In genomic region chr22:28884754-28885375, GRCh38 we compare ENCODE assay signal across 8 cellular contexts. TPM values are rescaled to one million over a fixed set of nuclear protein-coding genes. Genes with fewer than 3 reads are reported as not detected.
DNase-seq lines count a peak whose midpoint lies in the region; ATAC-seq and TF ChIP-seq lines count a peak whose summit lies in the region.

No MANE protein-coding gene starts in this region.

- peak overlapping the region; percentile 96 for H3K4me2 ChIP-seq in mesendoderm (ENCODE audit: low read length)

- H3K27me3 ChIP-seq in left ventricle myocardium inferior (ENCODE audit: low read depth) (no peaks in the 10 kb centered on the region), brain microvascular endothelial cell (replicated peaks) (no peaks in the 10 kb centered on the region), mesendoderm (ENCODE audit: insufficient read depth, low read length, poor library complexity) (no peaks in the 10 kb centered on the region), uterus (no peaks in the 10 kb centered on the region)

- TF ChIP-seq CTCF in left ventricle myocardium inferior (IDR thresholded peaks at IDR 0.05; ENCODE audit: borderline replicate concordance) (no peak), brain microvascular endothelial cell (IDR thresholded peaks at IDR 0.05; ENCODE audit: low read depth, low read length, missing control alignments) (no peak), uterus (IDR thresholded peaks at IDR 0.05) (no peak)

- TF ChIP-seq POLR2A in uterus (IDR thresholded peaks at IDR 0.05): no peak

- H3K36me3 ChIP-seq in left ventricle myocardium inferior (no peaks in the 10 kb centered on the region), brain microvascular endothelial cell (replicated peaks) (no peaks in the 10 kb centered on the region), mesendoderm (ENCODE audit: control insufficient read depth, insufficient read depth, low read length) (no peaks in the 10 kb centered on the region), uterus (no peaks in the 10 kb centered on the region)

- peaks cover 16% of the 10 kb centered on the region for H3K79me1 ChIP-seq in mesendoderm (ENCODE audit: low read length)

- peak overlapping the region; percentile 72 for H3K23ac ChIP-seq in mesendoderm (ENCODE audit: low read length)

- peaks cover 38% of the 10 kb centered on the region for H3K4me1 ChIP-seq in left ventricle myocardium inferior
- H3K4me1 ChIP-seq in mesendoderm (ENCODE audit: control insufficient read depth, low read depth, low read length): peaks cover 5% of the 10 kb centered on the region
- no peaks in the 10 kb centered on the region for H3K4me1 ChIP-seq in uterus

- H2BK120ac ChIP-seq in mesendoderm (ENCODE audit: low read depth, low read length): no peak overlapping the region

- H3K9me3 ChIP-seq in left ventricle myocardium inferior (replicated peaks): no peaks in the 10 kb centered on the region
- H3K9me3 ChIP-seq in uterus: no peaks in the 10 kb centered on the region

- WGBS in mesendoderm (ENCODE audit: extremely low coverage, insufficient coverage, low lambda C conversion rate): no CpG with 5 or more reads among the region's 19 CpGs

- no peak overlapping the region for H2BK5ac ChIP-seq in mesendoderm (ENCODE audit: low read length)

- no peak overlapping the region for H2BK15ac ChIP-seq in mesendoderm (replicated peaks; ENCODE audit: low read depth)

- H3K79me2 ChIP-seq in mesendoderm (ENCODE audit: control insufficient read depth, insufficient read depth, low read length): peaks cover 48% of the 10 kb centered on the region

- DNase-seq in left ventricle myocardium inferior (no peak), Right ventricle myocardium superior (no peak), brain microvascular endothelial cell (no peak), mesendoderm (peak; percentile 63), uterus (no peak), NCI-H446 treated with DMSO at 0.1 percent for 48 hours (lab: John Stamatoyannopoulos, UW) (no peak), islet precursor cell (no peak)

- intact Hi-C loops in left ventricle myocardium inferior (cut with micrococcal nuclease): no loop called here
- intact Hi-C loops in Right ventricle myocardium superior (cut with DNase I): loop anchor here (10.0 kb wide), 1 partner anchor 150 kb away; no protein-coding TSS in a partner anchor
- intact Hi-C loops in uterus (cut with DNase I; ENCODE audit: low total_unique reads): loop anchor here (10.0 kb wide), 1 partner anchor 150 kb away; no protein-coding TSS in a partner anchor

- peak overlapping the region; percentile 68 for H3K9ac ChIP-seq in mesendoderm (ENCODE audit: low read length)

- no peak overlapping the region for H3K18ac ChIP-seq in mesendoderm (ENCODE audit: low read length)

- H3K27ac ChIP-seq in left ventricle myocardium inferior (replicated peaks) (no peak overlapping the region), brain microvascular endothelial cell (no peak overlapping the region), mesendoderm (ENCODE audit: low read depth, low read length) (no peak overlapping the region), uterus (no peak overlapping the region)

- in situ Hi-C loops in brain microvascular endothelial cell (cut with HindIII; ENCODE audit: low pct_ligation_motif_present, low sequenced_read_pairs): no loop called here

- ATAC-seq in Right ventricle myocardium superior (ENCODE audit: poor library complexity) (no peak), HG03342 (IDR thresholded peaks at IDR 0.05; ENCODE audit: unreplicated experiment) (no peak)

- H3K4me3 ChIP-seq in left ventricle myocardium inferior (peak overlapping the region; percentile 78), brain microvascular endothelial cell (ENCODE audit: low read depth, low read length) (peak overlapping the region; percentile 60), mesendoderm (ENCODE audit: low read length) (peak overlapping the region; percentile 71), uterus (peak overlapping the region; percentile 37 to 70)

- no peak overlapping the region for H2AK5ac ChIP-seq in mesendoderm (ENCODE audit: low read length)

- H3K4ac ChIP-seq in mesendoderm (ENCODE audit: low read depth, low read length): no peak overlapping the region

- H3K56ac ChIP-seq in mesendoderm (ENCODE audit: low read length): peak overlapping the region; percentile 85

- H4K8ac ChIP-seq in mesendoderm (ENCODE audit: low read depth, low read length): no peak overlapping the region

- H4K5ac ChIP-seq in mesendoderm (ENCODE audit: low read length): no peak overlapping the region

RNA-seq across cellular contexts. Expression of gene ZNRF3, which starts 1.5 kb away (rescaled TPM):
- 6.3 TPM for total RNA-seq in left ventricle myocardium inferior
- 5.0 TPM for total RNA-seq in Right ventricle myocardium superior
- polyA plus RNA-seq in mesendoderm (2013, experiment 1 of 2): 12.2 TPM
- 11.9 TPM for polyA plus RNA-seq in mesendoderm (2013, experiment 2 of 2)
- 10 to 100 TPM in 2 of 4 donors, 1 to 10 TPM in 2; 6.1 to 23.2 (median 12.0) TPM for total RNA-seq in uterus
